ENCODE assay signal across 18 cellular contexts in genomic region chr11:8442301-8442700, GRCh38.
DNase-seq lines count a peak whose midpoint lies in the region; ATAC-seq and TF ChIP-seq lines count a peak whose summit lies in the region.
"Had no signal": no experiment of that assay in that cellular context is flagged by ENCODE, and none has a peak within 500 bp of the region (broad histone marks: within the 10 kb centered on the region; RNA-seq: fewer than 3 reads in every experiment).

No MANE protein-coding gene starts in this region.

- no peak overlapping the region for H2BK120ac ChIP-seq in H9 (ENCODE audit: low read depth, low read length, poor library complexity, severe bottlenecking)

- no peak overlapping the region for H3K56ac ChIP-seq in H9 (ENCODE audit: insufficient read length, low read depth, low read length)

- no peak overlapping the region for H4K5ac ChIP-seq in H9 (ENCODE audit: insufficient read length, low read depth, low read length)

- no peak overlapping the region for H2BK5ac ChIP-seq in H9 (ENCODE audit: insufficient read length, low read length)

- H3K4me1 Mint-ChIP-seq in H9, result peaks cover 5 to 10% of the 10 kb centered on the region in 2 experiments
- H3K4me1 Mint-ChIP-seq: IgD-negative memory B cell had no signal

- H3K4me3 ChIP-seq in brain microvascular endothelial cell (ENCODE audit: low read depth, low read length), result no peak overlapping the region
- H3K4me3 ChIP-seq: BLaER1, breast epithelium, left lung, SJSA1, spleen, transverse colon had no signal

- no peaks in the 10 kb centered on the region for H3K4me1 ChIP-seq in H9 (ENCODE audit: insufficient read depth, low read length)
- H3K4me1 ChIP-seq: BLaER1, breast epithelium, left lung, SJSA1, transverse colon had no signal

- no peaks in the 10 kb centered on the region for H3K36me3 ChIP-seq in brain microvascular endothelial cell (replicated peaks)
- H3K36me3 ChIP-seq: BLaER1, breast epithelium, left lung, SJSA1, spleen, transverse colon had no signal

- no peaks in the 10 kb centered on the region for H3K79me2 ChIP-seq in H9 (ENCODE audit: insufficient read depth, low read length)

- no peak overlapping the region for H3K4ac ChIP-seq in H9 (ENCODE audit: low read depth, low read length)

- H3K9me3 Mint-ChIP-seq in H9, result no peaks in the 10 kb centered on the region
- H3K9me3 Mint-ChIP-seq: activated T-cell treated with anti-CD3 and anti-CD28 coated beads, Interleukin-2, amount 50 U/mL, for 24 hours; IgD-negative memory B cell; stimulated activated memory B cell treated with anti-CD40 and anti-IgM and Interleukin-4, amounts not matched to agents 10 μg/mL and 1 μg/mL and 100 μg/mL, for 72 hours had no signal

- DNase-seq in H9 (peak; percentile 39), NCI-H446 treated with DMSO at 0.1 percent for 48 hours (lab: John Stamatoyannopoulos, UW) (peak; percentile 86), brain microvascular endothelial cell (peak; percentile 1), retina (peak; percentile 47), COLO668 (lab: John Stamatoyannopoulos, UW; ENCODE audit: unreplicated experiment) (no peak)
- DNase-seq in effector CD4-positive, alpha-beta T cell, result no peak
- DNase-seq: activated T-cell treated with anti-CD3 and anti-CD28 coated beads, Interleukin-2, amount 50 U/mL, for 24 hours; effector CD8-positive, alpha-beta T cell; left lung; spleen; transverse colon had no signal

- no peaks in the 10 kb centered on the region for H3K27me3 Mint-ChIP-seq in H9 (ENCODE audit: low read depth)
- H3K27me3 Mint-ChIP-seq: activated naive CD8-positive, alpha-beta T cell; IgD-negative memory B cell; stimulated activated memory B cell treated with anti-CD40 and anti-IgM and Interleukin-4, amounts not matched to agents 10 μg/mL and 1 μg/mL and 100 μg/mL, for 72 hours had no signal

- H3K18ac ChIP-seq in H9 (ENCODE audit: insufficient read length, low read depth, low read length), result no peak overlapping the region

- H3K9ac ChIP-seq in H9 (ENCODE audit: extremely low read depth, insufficient read length, low read length), result no peak overlapping the region
- H3K9ac ChIP-seq: BLaER1 had no signal

- H3K4me2 ChIP-seq in H9 (ENCODE audit: insufficient read depth, insufficient read length, low read length), result no peak overlapping the region
- H3K4me2 ChIP-seq: BLaER1 had no signal

- no peak overlapping the region for H3K4me3 Mint-ChIP-seq in H9
- H3K4me3 Mint-ChIP-seq: activated naive CD8-positive, alpha-beta T cell; activated T-cell treated with anti-CD3 and anti-CD28 coated beads, Interleukin-2, amount 50 U/mL, for 24 hours; IgD-negative memory B cell; stimulated activated memory B cell treated with anti-CD40 and anti-IgM and Interleukin-4, amounts not matched to agents 10 μg/mL and 1 μg/mL and 100 μg/mL, for 72 hours had no signal

- H3K23ac ChIP-seq in H9 (ENCODE audit: insufficient read length, low read depth, low read length), result no peak overlapping the region

- H3K79me1 ChIP-seq in H9 (ENCODE audit: insufficient read depth, low read depth, low read length, poor library complexity, severe bottlenecking), result no peaks in the 10 kb centered on the region

- no peak for ATAC-seq in HG03342 (IDR thresholded peaks at IDR 0.05; ENCODE audit: unreplicated experiment)
- ATAC-seq: left lung; stimulated activated memory B cell treated with anti-CD40 and anti-IgM and Interleukin-4, amounts not matched to agents 10 μg/mL and 1 μg/mL and 100 μg/mL, for 72 hours had no signal

- no peaks in the 10 kb centered on the region; a peak in 1 of 7 replicates for H3K36me3 Mint-ChIP-seq in H9 (ENCODE audit: insufficient read depth in 1 of 3, low read depth in 3 of 3)
- H3K36me3 Mint-ChIP-seq: activated naive CD8-positive, alpha-beta T cell; IgD-negative memory B cell had no signal

- no peak overlapping the region for H4K91ac ChIP-seq in H9 (ENCODE audit: insufficient read length, low read depth, low read length)

- H3K23me2 ChIP-seq in H9 (ENCODE audit: insufficient read length, low read depth, low read length, poor library complexity, severe bottlenecking), result no peaks in the 10 kb centered on the region

- in situ Hi-C loops in brain microvascular endothelial cell (cut with HindIII; ENCODE audit: low pct_ligation_motif_present, low sequenced_read_pairs), result no loop called here

- no peak overlapping the region for H4K8ac ChIP-seq in H9 (replicated peaks; ENCODE audit: insufficient read length, low read depth, low read length)

- no peak overlapping the region for H2AFZ ChIP-seq in H9 (ENCODE audit: low read length)

- no peaks in the 10 kb centered on the region for H3K9me3 ChIP-seq in H9 (ENCODE audit: control insufficient read depth, low read depth, low read length)
- H3K9me3 ChIP-seq: BLaER1, breast epithelium, left lung, SJSA1, spleen, transverse colon had no signal

- H3K27me3 ChIP-seq in H9 (ENCODE audit: insufficient read depth, low read length) (no peaks in the 10 kb centered on the region), brain microvascular endothelial cell (replicated peaks) (no peaks in the 10 kb centered on the region)
- H3K27me3 ChIP-seq: BLaER1, breast epithelium, left lung, SJSA1, spleen, transverse colon had no signal

- no peak overlapping the region for H3T11ph ChIP-seq in H9 (ENCODE audit: low read length)

- H2BK12ac ChIP-seq in H9 (ENCODE audit: insufficient read length, low read depth, low read length), result no peak overlapping the region

- H3K14ac ChIP-seq in H9 (ENCODE audit: insufficient read depth, low read length), result no peak overlapping the region

- TF ChIP-seq CTCF in H9 (conservative IDR thresholded peaks at IDR 0.05), result no peak
- TF ChIP-seq CTCF in brain microvascular endothelial cell (IDR thresholded peaks at IDR 0.05; ENCODE audit: low read depth, low read length, missing control alignments), result no peak

- H2BK15ac ChIP-seq in H9 (ENCODE audit: low read depth, low read length), result no peak overlapping the region

- H3K27ac ChIP-seq in H9 (ENCODE audit: insufficient read length, low read depth, low read length) (no peak overlapping the region), brain microvascular endothelial cell (no peak overlapping the region)
- H3K27ac ChIP-seq: BLaER1, breast epithelium, left lung, SJSA1, spleen, transverse colon had no signal

- no peak overlapping the region for H2AK5ac ChIP-seq in H9 (ENCODE audit: insufficient read length, low read length)

- no peak overlapping the region for H2BK20ac ChIP-seq in H9 (ENCODE audit: low read depth, low read length, poor library complexity, severe bottlenecking)

- no peaks in the 10 kb centered on the region for H4K20me1 ChIP-seq in H9 (ENCODE audit: control insufficient read depth, insufficient read depth, insufficient read length)
- H4K20me1 ChIP-seq: BLaER1 had no signal

- WGBS in H9 (ENCODE audit: extremely low coverage, insufficient read length, low lambda C conversion rate), result no CpG with 5 or more reads among the region's 4 CpGs

- H3K27ac Mint-ChIP-seq in H9, result peak overlapping the region; percentile 25 to 59 (median 34); a peak in 4 of 7 replicates
- H3K27ac Mint-ChIP-seq: activated naive CD8-positive, alpha-beta T cell; activated T-cell treated with anti-CD3 and anti-CD28 coated beads, Interleukin-2, amount 50 U/mL, for 24 hours; IgD-negative memory B cell; stimulated activated memory B cell treated with anti-CD40 and anti-IgM and Interleukin-4, amounts not matched to agents 10 μg/mL and 1 μg/mL and 100 μg/mL, for 72 hours had no signal

Comparison
In these comparisons a context has a peak if more than half of its experiments do, and no peak if none do; other contexts are left out.
1. DNase-seq: peak in H9 (single experiment), NCI-H446 treated with DMSO at 0.1 percent for 48 hours (single experiment), brain microvascular endothelial cell (single experiment) and retina (single experiment); none in effector CD4-positive, alpha-beta T cell (single experiment) and COLO668 (single experiment).